Comparison of ENCODE assay signal across 18 cellular contexts in the genomic region with DNA sequence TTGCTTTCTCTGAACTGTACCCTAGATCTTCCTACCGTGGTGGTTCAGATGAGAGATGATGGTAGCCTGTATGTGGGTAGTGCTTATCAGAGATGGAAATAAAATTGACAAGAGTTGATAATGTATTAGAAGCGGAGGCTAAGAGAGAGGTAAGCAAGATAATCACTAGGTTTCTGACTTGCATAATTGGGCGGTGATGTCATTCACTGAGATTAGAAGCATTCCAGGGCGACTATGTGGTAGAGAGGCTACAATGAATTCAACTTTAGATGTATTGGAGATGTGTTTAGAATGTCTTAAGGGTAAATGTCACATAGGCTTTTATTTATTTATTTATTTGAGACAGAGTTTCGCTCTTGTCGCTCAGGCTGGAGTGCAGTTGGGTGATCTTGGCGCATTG. TPM values are rescaled to one million over a fixed set of nuclear protein-coding genes. Genes with fewer than 3 reads are reported as not detected.
DNase-seq lines count a peak whose midpoint lies in the region; ATAC-seq and TF ChIP-seq lines count a peak whose summit lies in the region.
"Had no signal": no experiment of that assay in that cellular context is flagged by ENCODE, and none has a peak within 500 bp of the region (broad histone marks: within the 10 kb centered on the region; RNA-seq: fewer than 3 reads in every experiment).

No MANE protein-coding gene starts in this region.

- H3K9me3 Mint-ChIP-seq in activated naive CD4-positive, alpha-beta T cell treated with anti-CD3 and anti-CD28 coated beads for 36 hours, result peaks cover 4% of the 10 kb centered on the region

- ATAC-seq in GM19455 (IDR thresholded peaks at IDR 0.05; ENCODE audit: unreplicated experiment), result no peak
- ATAC-seq: CD8-positive, alpha-beta T cell; heart right ventricle; Panc1; stimulated activated naive CD8-positive, alpha-beta T cell treated with anti-CD3 and anti-CD28 coated beads, Interleukin-15, Interleukin-2, amounts not matched to agents 100 U/mL and 50 U/mL, for 24 hours had no signal

- no peaks in the 10 kb centered on the region for H3K4me1 Mint-ChIP-seq in activated naive CD4-positive, alpha-beta T cell treated with anti-CD3 and anti-CD28 coated beads for 36 hours (ENCODE audit: low read depth)

- CTCF ChIA-PET in activated naive CD4-positive, alpha-beta T cell treated with anti-CD3 and anti-CD28 coated beads for 36 hours (lab: Charles Lee), result no interaction called here

- H3K27ac Mint-ChIP-seq in activated naive CD4-positive, alpha-beta T cell treated with anti-CD3 and anti-CD28 coated beads for 36 hours, result no peak overlapping the region
- H3K27ac Mint-ChIP-seq: CD8-positive, alpha-beta T cell had no signal

- TF ChIP-seq RAD21 in Ishikawa (IDR thresholded peaks at IDR 0.05; ENCODE audit: low read depth), result no peak

- no peak for TF ChIP-seq EP300 in Ishikawa (IDR thresholded peaks at IDR 0.05; ENCODE audit: borderline replicate concordance)

- H3K4me3 ChIP-seq in astrocyte of the spinal cord (ENCODE audit: low read depth, low read length), result no peak overlapping the region
- H3K4me3 ChIP-seq: esophagus squamous epithelium, heart right ventricle had no signal

- peaks cover 9% of the 10 kb centered on the region for H3K27me3 Mint-ChIP-seq in activated naive CD4-positive, alpha-beta T cell treated with anti-CD3 and anti-CD28 coated beads for 36 hours (ENCODE audit: low read depth)

- no peak for TF ChIP-seq CTCF in astrocyte of the spinal cord (IDR thresholded peaks at IDR 0.05; ENCODE audit: low read depth, low read length)

- in situ Hi-C loops in ACHN (cut with HindIII; ENCODE audit: low pct_ligation_motif_present, low pct_unique_long_range_greater_than_20kb, low sequenced_read_pairs), result no loop called here
- in situ Hi-C loops in astrocyte of the spinal cord (cut with HindIII; ENCODE audit: low sequenced_read_pairs), result no loop called here

- no peaks in the 10 kb centered on the region for H3K36me3 Mint-ChIP-seq in activated naive CD4-positive, alpha-beta T cell treated with anti-CD3 and anti-CD28 coated beads for 36 hours (ENCODE audit: low read depth)
- H3K36me3 Mint-ChIP-seq: CD8-positive, alpha-beta T cell had no signal

- DNase-seq in ACHN (peak; percentile 25), astrocyte of the spinal cord (ENCODE audit: low read depth, low spot score) (peak; percentile 47), kidney tubule cell (ENCODE audit: low spot score) (peak; percentile 49)
- DNase-seq in stimulated activated CD4-positive, alpha-beta T cell treated with anti-CD3 and anti-CD28 coated beads, Interleukin-2, amount 100 ng/mL, for 24 hours, result no peak
- no peak for DNase-seq in activated naive CD4-positive, alpha-beta T cell treated with anti-CD3 and anti-CD28 coated beads for 36 hours
- DNase-seq in effector CD4-positive, alpha-beta T cell, result no peak
- DNase-seq: activated naive CD4-positive, alpha-beta T cell treated with anti-CD3 and anti-CD28 coated beads, Interleukin-2, amount 50 U/mL, for 16 hours; activated T-cell treated with anti-CD3 and anti-CD28 coated beads, Interleukin-2, amount 50 U/mL, for 1 hour; CD8-positive, alpha-beta T cell; esophagus squamous epithelium; heart right ventricle; NCI-H1417; retina; stimulated activated naive CD8-positive, alpha-beta T cell treated with anti-CD3 and anti-CD28 coated beads, Interleukin-15, Interleukin-2, amounts not matched to agents 100 U/mL and 50 U/mL, for 24 hours had no signal

- no peak overlapping the region for H3K4me3 Mint-ChIP-seq in activated naive CD4-positive, alpha-beta T cell treated with anti-CD3 and anti-CD28 coated beads for 36 hours
- H3K4me3 Mint-ChIP-seq: CD8-positive, alpha-beta T cell had no signal

- intact Hi-C loops in activated naive CD4-positive, alpha-beta T cell treated with anti-CD3 and anti-CD28 coated beads for 36 hours (cut with micrococcal nuclease), result no loop called here

TF ChIP-seq in Ishikawa, 13 proteins besides CTCF, POLR2A, EP300 and RAD21:
- TF ChIP-seq NFIC (IDR thresholded peaks at IDR 0.05), result no peak
- peak; percentile 71 for TF ChIP-seq TEAD4 (IDR thresholded peaks at IDR 0.05)

RNA-seq across cellular contexts. Expression of gene TENM3, which starts 0.4 kb away (rescaled TPM):
- total RNA-seq in activated naive CD4-positive, alpha-beta T cell treated with anti-CD3 and anti-CD28 coated beads for 36 hours, result not detected
- total RNA-seq: CD8-positive, alpha-beta T cell; mononuclear cell had no signal

Comparison
In these comparisons a context has a peak if more than half of its experiments do, and no peak if none do; other contexts are left out.
1. DNase-seq: peak in ACHN (single experiment), astrocyte of the spinal cord (single experiment) and kidney tubule cell (single experiment); none in stimulated activated CD4-positive, alpha-beta T cell treated with anti-CD3 and anti-CD28 coated beads, Interleukin-2, amount 100 ng/mL, for 24 hours (0 of 2), activated naive CD4-positive, alpha-beta T cell treated with anti-CD3 and anti-CD28 coated beads for 36 hours (single experiment) and effector CD4-positive, alpha-beta T cell (single experiment).